In genomic region chr16:52573365-52574104, GRCh38 we compare ENCODE assay signal across 1 cellular context.
TF ChIP-seq lines count a peak whose summit lies in the region.

No MANE protein-coding gene starts in this region.

TF ChIP-seq in HepG2, 621 proteins besides CTCF, POLR2A, EP300 and RAD21 (continued from another document and continues in another):
- TF ChIP-seq RCOR2 (CRISPR knock-in tag; IDR thresholded peaks at IDR 0.05) (peak; percentile 97), SAFB2 (CRISPR knock-in tag; IDR thresholded peaks at IDR 0.05; ENCODE audit: borderline replicate concordance, low read depth) (no peak), TMF1 (CRISPR knock-in tag; IDR thresholded peaks at IDR 0.05; ENCODE audit: low read depth) (no peak), REXO4 (CRISPR knock-in tag; IDR thresholded peaks at IDR 0.05; ENCODE audit: borderline replicate concordance) (no peak), ZHX2 (IDR thresholded peaks at IDR 0.05; ENCODE audit: low read depth) (0 out of 2 replicates have a peak, but pooled peaks have one; percentile 32), ZHX2 (CRISPR knock-in tag; IDR thresholded peaks at IDR 0.05; ENCODE audit: borderline replicate concordance) (no peak), ZNF574 (CRISPR knock-in tag; IDR thresholded peaks at IDR 0.05) (peak; percentile 40; the same call in 1 of the 2 replicates), RARA (CRISPR knock-in tag; IDR thresholded peaks at IDR 0.05) (peak; percentile 80), NBN (conservative IDR thresholded peaks at IDR 0.05) (no peak), NR1H2 (CRISPR knock-in tag; IDR thresholded peaks at IDR 0.05; ENCODE audit: borderline replicate concordance, low read depth) (no peak), ZNF207 (IDR thresholded peaks at IDR 0.05; ENCODE audit: borderline replicate concordance) (no peak), EHMT2 (IDR thresholded peaks at IDR 0.05; ENCODE audit: borderline replicate concordance, low read depth, low read length) (no peak), KAT8 (CRISPR knock-in tag; IDR thresholded peaks at IDR 0.05) (peak; percentile 86), MEIS1 (CRISPR knock-in tag; IDR thresholded peaks at IDR 0.05; ENCODE audit: borderline replicate concordance) (peak; percentile 99; the same call in 1 of the 2 replicates), ZNF263 (CRISPR knock-in tag; IDR thresholded peaks at IDR 0.05) (no peak), ZNF496 (CRISPR knock-in tag; IDR thresholded peaks at IDR 0.05; ENCODE audit: insufficient replicate concordance) (no peak), TBP (CRISPR knock-in tag; IDR thresholded peaks at IDR 0.05) (no peak), POLR2AphosphoS2 (IDR thresholded peaks at IDR 0.05; ENCODE audit: low read depth, low read length) (no peak), ZNF333 (CRISPR knock-in tag; IDR thresholded peaks at IDR 0.05; ENCODE audit: borderline replicate concordance) (no peak), FOXJ3 (CRISPR knock-in tag; IDR thresholded peaks at IDR 0.05; ENCODE audit: borderline replicate concordance) (peak; percentile 80; the same call in 1 of the 2 replicates), ZNF788 (CRISPR knock-in tag; IDR thresholded peaks at IDR 0.05; ENCODE audit: borderline replicate concordance) (peak; percentile 60; the same call in 1 of the 2 replicates), USF2 (IDR thresholded peaks at IDR 0.05; ENCODE audit: low read depth, low read length) (no peak), USF2 (CRISPR knock-in tag; IDR thresholded peaks at IDR 0.05; ENCODE audit: borderline replicate concordance) (no peak), ZNF619 (CRISPR knock-in tag; IDR thresholded peaks at IDR 0.05) (no peak)
- TF ChIP-seq, protein P1, sequence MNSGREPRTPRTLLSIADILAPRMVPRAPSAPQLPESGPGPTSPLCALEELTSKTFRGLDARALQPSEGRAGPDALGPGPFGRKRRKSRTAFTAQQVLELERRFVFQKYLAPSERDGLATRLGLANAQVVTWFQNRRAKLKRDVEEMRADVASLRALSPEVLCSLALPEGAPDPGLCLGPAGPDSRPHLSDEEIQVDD (CRISPR knock-in tag; IDR thresholded peaks at IDR 0.05; ENCODE audit: borderline replicate concordance) = no peak
- TF ChIP-seq, protein P2, sequence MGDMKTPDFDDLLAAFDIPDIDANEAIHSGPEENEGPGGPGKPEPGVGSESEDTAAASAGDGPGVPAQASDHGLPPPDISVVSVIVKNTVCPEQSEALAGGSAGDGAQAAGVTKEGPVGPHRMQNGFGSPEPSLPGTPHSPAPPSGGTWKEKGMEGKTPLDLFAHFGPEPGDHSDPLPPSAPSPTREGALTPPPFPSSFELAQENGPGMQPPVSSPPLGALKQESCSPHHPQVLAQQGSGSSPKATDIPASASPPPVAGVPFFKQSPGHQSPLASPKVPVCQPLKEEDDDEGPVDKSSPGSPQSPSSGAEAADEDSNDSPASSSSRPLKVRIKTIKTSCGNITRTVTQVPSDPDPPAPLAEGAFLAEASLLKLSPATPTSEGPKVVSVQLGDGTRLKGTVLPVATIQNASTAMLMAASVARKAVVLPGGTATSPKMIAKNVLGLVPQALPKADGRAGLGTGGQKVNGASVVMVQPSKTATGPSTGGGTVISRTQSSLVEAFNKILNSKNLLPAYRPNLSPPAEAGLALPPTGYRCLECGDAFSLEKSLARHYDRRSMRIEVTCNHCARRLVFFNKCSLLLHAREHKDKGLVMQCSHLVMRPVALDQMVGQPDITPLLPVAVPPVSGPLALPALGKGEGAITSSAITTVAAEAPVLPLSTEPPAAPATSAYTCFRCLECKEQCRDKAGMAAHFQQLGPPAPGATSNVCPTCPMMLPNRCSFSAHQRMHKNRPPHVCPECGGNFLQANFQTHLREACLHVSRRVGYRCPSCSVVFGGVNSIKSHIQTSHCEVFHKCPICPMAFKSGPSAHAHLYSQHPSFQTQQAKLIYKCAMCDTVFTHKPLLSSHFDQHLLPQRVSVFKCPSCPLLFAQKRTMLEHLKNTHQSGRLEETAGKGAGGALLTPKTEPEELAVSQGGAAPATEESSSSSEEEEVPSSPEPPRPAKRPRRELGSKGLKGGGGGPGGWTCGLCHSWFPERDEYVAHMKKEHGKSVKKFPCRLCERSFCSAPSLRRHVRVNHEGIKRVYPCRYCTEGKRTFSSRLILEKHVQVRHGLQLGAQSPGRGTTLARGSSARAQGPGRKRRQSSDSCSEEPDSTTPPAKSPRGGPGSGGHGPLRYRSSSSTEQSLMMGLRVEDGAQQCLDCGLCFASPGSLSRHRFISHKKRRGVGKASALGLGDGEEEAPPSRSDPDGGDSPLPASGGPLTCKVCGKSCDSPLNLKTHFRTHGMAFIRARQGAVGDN (CRISPR knock-in tag; IDR thresholded peaks at IDR 0.05) = no peak
- TF ChIP-seq, protein P3, sequence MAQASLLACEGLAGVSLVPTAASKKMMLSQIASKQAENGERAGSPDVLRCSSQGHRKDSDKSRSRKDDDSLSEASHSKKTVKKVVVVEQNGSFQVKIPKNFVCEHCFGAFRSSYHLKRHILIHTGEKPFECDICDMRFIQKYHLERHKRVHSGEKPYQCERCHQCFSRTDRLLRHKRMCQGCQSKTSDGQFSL (CRISPR knock-in tag; IDR thresholded peaks at IDR 0.05) = no peak
- TF ChIP-seq, protein P4, sequence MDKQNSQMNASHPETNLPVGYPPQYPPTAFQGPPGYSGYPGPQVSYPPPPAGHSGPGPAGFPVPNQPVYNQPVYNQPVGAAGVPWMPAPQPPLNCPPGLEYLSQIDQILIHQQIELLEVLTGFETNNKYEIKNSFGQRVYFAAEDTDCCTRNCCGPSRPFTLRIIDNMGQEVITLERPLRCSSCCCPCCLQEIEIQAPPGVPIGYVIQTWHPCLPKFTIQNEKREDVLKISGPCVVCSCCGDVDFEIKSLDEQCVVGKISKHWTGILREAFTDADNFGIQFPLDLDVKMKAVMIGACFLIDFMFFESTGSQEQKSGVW (CRISPR knock-in tag; IDR thresholded peaks at IDR 0.05; ENCODE audit: borderline replicate concordance) = no peak
- TF ChIP-seq, protein P5, sequence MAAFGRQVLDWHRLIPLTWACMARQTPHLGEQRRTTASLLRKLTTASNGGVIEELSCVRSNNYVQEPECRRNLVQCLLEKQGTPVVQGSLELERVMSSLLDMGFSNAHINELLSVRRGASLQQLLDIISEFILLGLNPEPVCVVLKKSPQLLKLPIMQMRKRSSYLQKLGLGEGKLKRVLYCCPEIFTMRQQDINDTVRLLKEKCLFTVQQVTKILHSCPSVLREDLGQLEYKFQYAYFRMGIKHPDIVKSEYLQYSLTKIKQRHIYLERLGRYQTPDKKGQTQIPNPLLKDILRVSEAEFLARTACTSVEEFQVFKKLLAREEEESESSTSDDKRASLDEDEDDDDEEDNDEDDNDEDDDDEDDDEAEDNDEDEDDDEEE (CRISPR knock-in tag; IDR thresholded peaks at IDR 0.05) = no peak; the same call in 1 of the 2 replicates
- TF ChIP-seq, protein P6, sequence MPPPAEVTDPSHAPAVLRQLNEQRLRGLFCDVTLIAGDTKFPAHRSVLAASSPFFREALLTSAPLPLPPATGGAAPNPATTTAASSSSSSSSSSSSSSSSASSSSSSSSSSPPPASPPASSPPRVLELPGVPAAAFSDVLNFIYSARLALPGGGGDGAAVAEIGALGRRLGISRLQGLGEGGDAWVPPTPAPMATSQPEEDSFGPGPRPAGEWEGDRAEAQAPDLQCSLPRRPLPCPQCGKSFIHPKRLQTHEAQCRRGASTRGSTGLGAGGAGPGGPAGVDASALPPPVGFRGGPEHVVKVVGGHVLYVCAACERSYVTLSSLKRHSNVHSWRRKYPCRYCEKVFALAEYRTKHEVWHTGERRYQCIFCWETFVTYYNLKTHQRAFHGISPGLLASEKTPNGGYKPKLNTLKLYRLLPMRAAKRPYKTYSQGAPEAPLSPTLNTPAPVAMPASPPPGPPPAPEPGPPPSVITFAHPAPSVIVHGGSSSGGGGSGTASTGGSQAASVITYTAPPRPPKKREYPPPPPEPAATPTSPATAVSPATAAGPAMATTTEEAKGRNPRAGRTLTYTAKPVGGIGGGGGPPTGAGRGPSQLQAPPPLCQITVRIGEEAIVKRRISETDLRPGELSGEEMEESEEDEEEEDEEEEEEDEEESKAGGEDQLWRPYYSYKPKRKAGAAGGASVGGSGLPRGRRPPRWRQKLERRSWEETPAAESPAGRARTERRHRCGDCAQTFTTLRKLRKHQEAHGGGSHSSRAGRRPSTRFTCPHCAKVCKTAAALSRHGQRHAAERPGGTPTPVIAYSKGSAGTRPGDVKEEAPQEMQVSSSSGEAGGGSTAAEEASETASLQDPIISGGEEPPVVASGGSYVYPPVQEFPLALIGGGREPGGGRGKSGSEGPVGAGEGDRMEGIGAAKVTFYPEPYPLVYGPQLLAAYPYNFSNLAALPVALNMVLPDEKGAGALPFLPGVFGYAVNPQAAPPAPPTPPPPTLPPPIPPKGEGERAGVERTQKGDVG (CRISPR knock-in tag; IDR thresholded peaks at IDR 0.05; ENCODE audit: borderline replicate concordance) = no peak
- TF ChIP-seq, protein P7, sequence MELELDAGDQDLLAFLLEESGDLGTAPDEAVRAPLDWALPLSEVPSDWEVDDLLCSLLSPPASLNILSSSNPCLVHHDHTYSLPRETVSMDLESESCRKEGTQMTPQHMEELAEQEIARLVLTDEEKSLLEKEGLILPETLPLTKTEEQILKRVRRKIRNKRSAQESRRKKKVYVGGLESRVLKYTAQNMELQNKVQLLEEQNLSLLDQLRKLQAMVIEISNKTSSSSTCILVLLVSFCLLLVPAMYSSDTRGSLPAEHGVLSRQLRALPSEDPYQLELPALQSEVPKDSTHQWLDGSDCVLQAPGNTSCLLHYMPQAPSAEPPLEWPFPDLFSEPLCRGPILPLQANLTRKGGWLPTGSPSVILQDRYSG (CRISPR knock-in tag; IDR thresholded peaks at IDR 0.05) = no peak
- TF ChIP-seq, protein P8, sequence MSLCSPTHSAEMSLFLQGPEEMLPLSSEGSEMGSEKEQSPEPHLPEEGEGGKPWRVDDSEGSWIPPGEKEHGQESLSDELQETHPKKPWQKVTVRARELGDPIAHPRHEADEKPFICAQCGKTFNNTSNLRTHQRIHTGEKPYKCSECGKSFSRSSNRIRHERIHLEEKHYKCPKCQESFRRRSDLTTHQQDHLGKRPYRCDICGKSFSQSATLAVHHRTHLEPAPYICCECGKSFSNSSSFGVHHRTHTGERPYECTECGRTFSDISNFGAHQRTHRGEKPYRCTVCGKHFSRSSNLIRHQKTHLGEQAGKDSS (CRISPR knock-in tag; IDR thresholded peaks at IDR 0.05; ENCODE audit: borderline replicate concordance, low read depth) = 0 out of 2 replicates have a peak, but pooled peaks have one; percentile 61
